12 cellular contexts compared by ENCODE assay signal in the genomic region with DNA sequence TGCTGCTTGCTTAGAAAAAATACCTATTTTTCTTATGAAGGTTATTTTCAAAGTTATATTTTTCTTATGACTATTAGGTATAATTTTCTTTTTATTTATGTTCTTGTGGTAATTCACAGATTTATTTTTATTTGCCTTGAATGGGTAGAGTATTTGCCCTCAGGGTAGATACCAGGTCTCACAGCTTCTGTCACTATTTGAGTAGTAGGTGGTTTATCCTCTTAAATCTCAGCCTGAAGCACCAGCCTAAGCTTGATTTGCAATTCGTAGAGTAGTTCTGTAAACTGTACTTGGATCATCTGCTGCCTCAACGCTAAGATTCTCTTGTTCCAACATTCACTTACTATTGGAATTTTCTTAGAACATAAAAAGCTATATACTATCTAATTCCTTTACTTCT.
A peak's percentile ranks its signal among the peaks of the same experiment; 100 is the strongest.
DNase-seq lines count a peak whose midpoint lies in the region; ATAC-seq and TF ChIP-seq lines count a peak whose summit lies in the region.
"Had no signal": no experiment of that assay in that cellular context is flagged by ENCODE, and none has a peak within 500 bp of the region (broad histone marks: within the 10 kb centered on the region; RNA-seq: fewer than 3 reads in every experiment).

No MANE protein-coding gene starts in this region.

- peak overlapping the region; percentile 73 for H3K18ac ChIP-seq in IMR-90 (ENCODE audit: low read depth, low read length)

- H3K4me3 ChIP-seq in IMR-90 (ENCODE audit: insufficient read depth, low read depth, low read length) (no peak overlapping the region), adipocyte (ENCODE audit: low read length) (no peak overlapping the region), Caco-2 (ENCODE audit: low read depth, low read length) (no peak overlapping the region)

- in situ Hi-C loops in IMR-90 (cut with MboI; ENCODE audit: low sequenced_read_pairs): no loop called here

- no peaks in the 10 kb centered on the region for H3K36me3 Mint-ChIP-seq in Caco-2 (ENCODE audit: insufficient read depth, unreplicated experiment)
- H3K36me3 Mint-ChIP-seq: CD14-positive monocyte; CD8-positive, alpha-beta T cell had no signal

- H3K23ac ChIP-seq in IMR-90 (ENCODE audit: low read depth, low read length): no peak overlapping the region

- POLR2A ChIA-PET in IMR-90 (lab: Charles Lee; ENCODE audit: unreplicated experiment): no interaction called here
- POLR2A ChIA-PET in Caco-2 (lab: Charles Lee): no interaction called here

- H2AK9ac ChIP-seq in IMR-90 (replicated peaks; ENCODE audit: low read depth, low read length, poor library complexity): no peak overlapping the region

- H3K4me1 Mint-ChIP-seq in Caco-2 (ENCODE audit: low read depth, unreplicated experiment): no peaks in the 10 kb centered on the region
- H3K4me1 Mint-ChIP-seq: CD14-positive monocyte had no signal

- H2AK5ac ChIP-seq in IMR-90 (ENCODE audit: low read depth, low read length): no peak overlapping the region

- no peak overlapping the region for H3K27ac ChIP-seq in IMR-90 (ENCODE audit: insufficient read depth, low read length)

- DNase-seq in IMR-90 (no peak), NCI-H82 treated with DMSO at 0.1 percent for 48 hours (lab: John Stamatoyannopoulos, UW; ENCODE audit: unreplicated experiment) (peak; percentile 42), adipocyte (ENCODE audit: low read depth) (peak; percentile 1), NCI-H2171 (lab: John Stamatoyannopoulos, UW) (no peak), A172 (ENCODE audit: low spot score) (no peak), Caco-2 (no peak), NCI-H345 (lab: John Stamatoyannopoulos, UW) (no peak)
- DNase-seq: CD8-positive, alpha-beta T cell; COR-L47; DMS53 had no signal

- H3K4me3 Mint-ChIP-seq in Caco-2 (ENCODE audit: unreplicated experiment): no peak overlapping the region
- H3K4me3 Mint-ChIP-seq: CD14-positive monocyte; CD8-positive, alpha-beta T cell had no signal

- H3K56ac ChIP-seq in IMR-90 (ENCODE audit: extremely low read depth, insufficient read depth, low read length): no peak overlapping the region

- H3K4ac ChIP-seq in IMR-90 (ENCODE audit: low read depth, low read length): no peak overlapping the region

- dilution Hi-C loops in IMR-90 (cut with HindIII; ENCODE audit: low sequenced_read_pairs, unreplicated experiment): no loop called here

- no peaks in the 10 kb centered on the region for H4K20me1 ChIP-seq in IMR-90 (ENCODE audit: insufficient read depth, low read length)

- no peak overlapping the region for H4K8ac ChIP-seq in IMR-90 (ENCODE audit: low read depth in 2 of 2, low read length in 2 of 2)

- no peak for TF ChIP-seq RAD21 in IMR-90 (IDR thresholded peaks at IDR 0.05; ENCODE audit: low read length)

- H3K4me2 ChIP-seq in IMR-90 (ENCODE audit: low read depth, low read length): no peak overlapping the region

- no peaks in the 10 kb centered on the region for H3K9me3 ChIP-seq in IMR-90 (ENCODE audit: control insufficient read depth, insufficient read depth, low read length)
- H3K9me3 ChIP-seq in adipocyte (ENCODE audit: control insufficient read depth, low read length): no peaks in the 10 kb centered on the region
- no peaks in the 10 kb centered on the region for H3K9me3 ChIP-seq in Caco-2

- no peak overlapping the region for H2BK5ac ChIP-seq in IMR-90 (ENCODE audit: low read depth, low read length, poor library complexity, severe bottlenecking)

- H3K9ac ChIP-seq in IMR-90 (ENCODE audit: low read depth, low read length) (no peak overlapping the region), adipocyte (ENCODE audit: low read length) (no peak overlapping the region)

- no peak for TF ChIP-seq CTCF in IMR-90 (conservative IDR thresholded peaks at IDR 0.05; ENCODE audit: low read depth, low read length)
- TF ChIP-seq CTCF in Caco-2 (IDR thresholded peaks at IDR 0.05; ENCODE audit: insufficient read depth in 1 of 2, low read depth in 1 of 2, low read length in 1 of 2, severe bottlenecking in 1 of 2, unreplicated experiment in 1 of 2): no peak

- TF ChIP-seq POLR2A in IMR-90 (IDR thresholded peaks at IDR 0.05; ENCODE audit: low read depth, low read length): no peak

- H2AFZ ChIP-seq in IMR-90 (replicated peaks; ENCODE audit: low read length, poor library complexity): no peak overlapping the region

- H3K14ac ChIP-seq in IMR-90 (replicated peaks; ENCODE audit: low read depth, low read length): no peak overlapping the region

- H3K9me3 Mint-ChIP-seq in Caco-2 (ENCODE audit: unreplicated experiment): no peaks in the 10 kb centered on the region

- H3K27ac Mint-ChIP-seq in Caco-2 (ENCODE audit: unreplicated experiment): no peak overlapping the region
- H3K27ac Mint-ChIP-seq: CD14-positive monocyte; CD8-positive, alpha-beta T cell had no signal

- H2BK120ac ChIP-seq in IMR-90 (ENCODE audit: low read depth, low read length): no peak overlapping the region

- peak overlapping the region; percentile 85 for H4K5ac ChIP-seq in IMR-90 (ENCODE audit: low read depth, low read length)

- H3K36me3 ChIP-seq in IMR-90 (ENCODE audit: control insufficient read depth, insufficient read depth, low read length) (no peaks in the 10 kb centered on the region), adipocyte (ENCODE audit: control insufficient read depth, insufficient read depth, low read length, severe bottlenecking) (no peaks in the 10 kb centered on the region), Caco-2 (ENCODE audit: control insufficient read depth, insufficient read depth, low read length) (no peaks in the 10 kb centered on the region)

- no peak overlapping the region for H2BK15ac ChIP-seq in IMR-90 (ENCODE audit: low read depth, low read length)

- no peaks in the 10 kb centered on the region for H3K27me3 Mint-ChIP-seq in Caco-2 (ENCODE audit: insufficient read depth, unreplicated experiment)

- H4K91ac ChIP-seq in IMR-90 (ENCODE audit: insufficient read depth, low read depth, low read length): no peak overlapping the region

- no peaks in the 10 kb centered on the region for H3K79me1 ChIP-seq in IMR-90 (ENCODE audit: low read depth in 1 of 2, low read length in 2 of 2)

- intact Hi-C loops in IMR-90 (cut with micrococcal nuclease) (no loop called here), Caco-2 (cut with micrococcal nuclease; ENCODE audit: unreplicated experiment) (no loop called here)

- peaks cover 4% of the 10 kb centered on the region; the same call in 1 of the 2 replicates for H3K4me1 ChIP-seq in IMR-90 (ENCODE audit: control insufficient read depth, insufficient read depth, low read length)
- H3K4me1 ChIP-seq in adipocyte (ENCODE audit: control insufficient read depth, insufficient read depth, low read length): no peaks in the 10 kb centered on the region
- H3K4me1 ChIP-seq in Caco-2: no peaks in the 10 kb centered on the region

- CTCF ChIA-PET in IMR-90 (lab: Yijun Ruan, JAX) (interaction anchor here (0.8 kb wide), 1 partner anchor 25 kb away, joined by 3 read pairs; no protein-coding TSS in a partner anchor), Caco-2 (lab: Charles Lee) (no interaction called here)

- no peaks in the 10 kb centered on the region for H3K27me3 ChIP-seq in IMR-90 (ENCODE audit: control insufficient read depth, insufficient read depth, low read length)
- no peaks in the 10 kb centered on the region for H3K27me3 ChIP-seq in adipocyte (replicated peaks; ENCODE audit: control insufficient read depth, insufficient read depth, low read length)
- no peaks in the 10 kb centered on the region for H3K27me3 ChIP-seq in Caco-2 (replicated peaks; ENCODE audit: control insufficient read depth, insufficient read depth, low read length)

- no peak for ATAC-seq in IMR-90 (ENCODE audit: low read depth)
- ATAC-seq: CD8-positive, alpha-beta T cell; HCT116 had no signal

- WGBS in IMR-90 (ENCODE audit: extremely low coverage in 2 of 2, insufficient read length in 1 of 2), 2 experiments: 83% methylated on average over 2 of the region's 2 CpGs; no CpG with 5 or more reads in 1 of the 2 experiments

- H2BK20ac ChIP-seq in IMR-90 (ENCODE audit: low read depth, low read length): no peak overlapping the region

- H3K9me1 ChIP-seq in IMR-90 (ENCODE audit: insufficient read depth, low read length): no peaks in the 10 kb centered on the region

- BruUV-seq in IMR-90 (replicated peaks; lab: Mats Ljungman, UMichigan): no TSS peak
- no TSS peak for BruUV-seq in Caco-2 (replicated peaks; lab: Mats Ljungman, UMichigan)

TF ChIP-seq in IMR-90, 13 proteins besides CTCF, POLR2A, EP300 and RAD21:
- TF ChIP-seq CHD1 (IDR thresholded peaks at IDR 0.05; ENCODE audit: low read depth, low read length) (no peak), RFX5 (IDR thresholded peaks at IDR 0.05; ENCODE audit: low read depth, low read length) (no peak), MAZ (IDR thresholded peaks at IDR 0.05; ENCODE audit: borderline replicate concordance, low read depth, low read length) (no peak), RCOR1 (IDR thresholded peaks at IDR 0.05; ENCODE audit: insufficient replicate concordance, low read length) (no peak), CEBPB (IDR thresholded peaks at IDR 0.05; ENCODE audit: low read depth, low read length) (no peak), MAFK (IDR thresholded peaks at IDR 0.05; ENCODE audit: low read depth, low read length) (no peak), BHLHE40 (IDR thresholded peaks at IDR 0.05; ENCODE audit: low read depth, low read length) (no peak)
- TF ChIP-seq, protein P1, sequence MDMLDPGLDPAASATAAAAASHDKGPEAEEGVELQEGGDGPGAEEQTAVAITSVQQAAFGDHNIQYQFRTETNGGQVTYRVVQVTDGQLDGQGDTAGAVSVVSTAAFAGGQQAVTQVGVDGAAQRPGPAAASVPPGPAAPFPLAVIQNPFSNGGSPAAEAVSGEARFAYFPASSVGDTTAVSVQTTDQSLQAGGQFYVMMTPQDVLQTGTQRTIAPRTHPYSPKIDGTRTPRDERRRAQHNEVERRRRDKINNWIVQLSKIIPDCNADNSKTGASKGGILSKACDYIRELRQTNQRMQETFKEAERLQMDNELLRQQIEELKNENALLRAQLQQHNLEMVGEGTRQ (IDR thresholded peaks at IDR 0.05; ENCODE audit: low read depth, low read length): no peak

Comparison
In these comparisons a context has a peak if more than half of its experiments do, and no peak if none do; other contexts are left out.
1. DNase-seq: peak in NCI-H82 treated with DMSO at 0.1 percent for 48 hours (single experiment) and adipocyte (single experiment); none in IMR-90 (single experiment), NCI-H2171 (single experiment), A172 (single experiment), Caco-2 (0 of 2) and NCI-H345 (single experiment).